In genomic region chr1:2566106-2567045, GRCh38 we compare ENCODE assay signal across 2 cellular contexts.
TF ChIP-seq lines count a peak whose summit lies in the region.

No MANE protein-coding gene starts in this region.

TF ChIP-seq in SK-N-SH, 30 proteins besides CTCF, POLR2A, EP300 and RAD21 (continued from another document):
- no peak for TF ChIP-seq TEAD4 (IDR thresholded peaks at IDR 0.05; ENCODE audit: borderline replicate concordance, insufficient read depth)
- no peak for TF ChIP-seq IRF3 (IDR thresholded peaks at IDR 0.05; ENCODE audit: low read depth, low read length)
- TF ChIP-seq NRF1 (IDR thresholded peaks at IDR 0.05; ENCODE audit: low read depth, low read length), result no peak
- TF ChIP-seq FOXM1 (IDR thresholded peaks at IDR 0.05; ENCODE audit: low read depth), result no peak
- no peak for TF ChIP-seq YY1 (IDR thresholded peaks at IDR 0.05; ENCODE audit: low read depth)
- TF ChIP-seq MAX (IDR thresholded peaks at IDR 0.05; ENCODE audit: low read depth), result no peak
- TF ChIP-seq USF1 (IDR thresholded peaks at IDR 0.05; ENCODE audit: borderline replicate concordance, low read depth), result no peak
- TF ChIP-seq FOSL2 (IDR thresholded peaks at IDR 0.05; ENCODE audit: borderline replicate concordance, low read depth), result no peak
- no peak for TF ChIP-seq RCOR1 (IDR thresholded peaks at IDR 0.05; ENCODE audit: low read length)
- no peak for TF ChIP-seq ZBTB33 (IDR thresholded peaks at IDR 0.05; ENCODE audit: borderline replicate concordance, low read depth)

TF ChIP-seq in SK-N-SH treated with all-trans-retinoic acid at 6 μM for 48 hours, 23 proteins besides CTCF, POLR2A, EP300 and RAD21 (continued from another document):
- TF ChIP-seq ZNF565 (CRISPR knock-in tag; conservative IDR thresholded peaks at IDR 0.05; ENCODE audit: low read depth) (no peak), TOX (CRISPR knock-in tag; IDR thresholded peaks at IDR 0.05; ENCODE audit: borderline replicate concordance) (no peak), TCF4 (CRISPR knock-in tag; IDR thresholded peaks at IDR 0.05; ENCODE audit: borderline replicate concordance) (no peak), ESRRG (CRISPR knock-in tag; IDR thresholded peaks at IDR 0.05) (no peak)
TF ChIP-seq in SK-N-SH treated with all-trans-retinoic acid at 6 μM for 48 hours: peak in this region for 0.
